16 cellular contexts compared by ENCODE assay signal in the genomic region with DNA sequence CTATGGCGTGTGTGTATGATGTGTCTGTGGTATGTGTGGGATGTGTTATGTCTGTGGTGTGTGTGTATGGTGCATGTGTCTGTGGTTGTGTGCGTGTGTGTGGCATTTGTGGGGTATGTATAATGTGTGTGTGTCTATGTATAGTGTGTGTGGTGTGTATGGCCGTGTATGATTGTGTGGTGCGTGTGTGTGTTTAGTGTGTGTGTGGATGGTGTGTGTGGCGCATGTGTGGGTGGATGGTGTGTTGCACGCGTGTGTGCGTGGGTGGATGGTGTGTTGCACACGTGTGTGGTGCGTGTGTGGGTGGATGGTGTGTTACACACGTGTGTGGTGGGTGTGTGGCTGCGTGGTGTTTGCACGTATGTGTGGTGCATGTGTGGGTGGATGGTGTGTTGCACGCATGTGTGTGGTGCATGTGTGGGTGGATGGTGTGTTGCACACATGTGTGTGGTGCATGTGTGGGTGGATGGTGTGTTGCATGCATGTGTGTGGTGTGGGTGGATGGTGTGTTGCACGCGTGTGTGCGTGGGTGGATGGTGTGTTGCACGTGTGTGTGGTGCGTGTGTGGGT.
"Had no signal": no experiment of that assay in that cellular context is flagged by ENCODE, and none has a peak within 500 bp of the region (broad histone marks: within the 10 kb centered on the region; RNA-seq: fewer than 3 reads in every experiment).

No MANE protein-coding gene starts in this region.

- H3K4me3 Mint-ChIP-seq: endodermal cell; naive thymus-derived CD8-positive, alpha-beta T cell; T-helper 17 cell had no signal

- H3K27ac Mint-ChIP-seq: endodermal cell; naive thymus-derived CD8-positive, alpha-beta T cell; T-helper 17 cell had no signal

- DNase-seq: activated CD4-positive, alpha-beta T cell treated with anti-CD3 and anti-CD28 coated beads, Interleukin-2, amount 50 U/mL, for 48 hours; activated CD8-positive, alpha-beta memory T cell treated with anti-CD3 and anti-CD28 coated beads, Interleukin-2, amount 50 U/mL, for 4 hours; activated naive CD4-positive, alpha-beta T cell treated with Interleukin-2 at 50 U/mL for 16 hours; brain microvascular endothelial cell; endodermal cell; left colon; mammary epithelial cell; mucosa of descending colon; naive thymus-derived CD8-positive, alpha-beta T cell; psoas muscle; sigmoid colon; stimulated activated CD4-positive, alpha-beta T cell treated with anti-CD3 and anti-CD28 coated beads, Interleukin-2, amount 100 ng/mL, for 24 hours; stimulated activated naive CD4-positive, alpha-beta T cell; substantia nigra; T-helper 17 cell; transverse colon had no signal

- H3K27me3 ChIP-seq: brain microvascular endothelial cell, sigmoid colon, transverse colon had no signal

- H3K9me3 ChIP-seq: mucosa of descending colon, psoas muscle, sigmoid colon, transverse colon had no signal

- H3K27ac ChIP-seq: brain microvascular endothelial cell, psoas muscle, sigmoid colon, transverse colon had no signal

- H3K36me3 Mint-ChIP-seq: naive thymus-derived CD8-positive, alpha-beta T cell had no signal

- H3K27me3 Mint-ChIP-seq: T-helper 17 cell had no signal

- H3K9me3 Mint-ChIP-seq: endodermal cell; naive thymus-derived CD8-positive, alpha-beta T cell had no signal

- H3K36me3 ChIP-seq: brain microvascular endothelial cell, sigmoid colon, transverse colon had no signal

- ATAC-seq: left colon; mucosa of descending colon; naive thymus-derived CD8-positive, alpha-beta T cell; T-helper 17 cell had no signal

- H3K4me3 ChIP-seq: mucosa of descending colon, psoas muscle, sigmoid colon, transverse colon had no signal
